In genomic region chr3:122925756-122926155, GRCh38 we compare ENCODE assay signal across 25 cellular contexts.
DNase-seq lines count a peak whose midpoint lies in the region; ATAC-seq and TF ChIP-seq lines count a peak whose summit lies in the region.
"Had no signal": no experiment of that assay in that cellular context is flagged by ENCODE, and none has a peak within 500 bp of the region (broad histone marks: within the 10 kb centered on the region; RNA-seq: fewer than 3 reads in every experiment).

No MANE protein-coding gene starts in this region.

- TF ChIP-seq POLR2A in spleen (IDR thresholded peaks at IDR 0.05) = no peak

- no peak overlapping the region for H3K27ac ChIP-seq in PC-3 (ENCODE audit: low read length)
- H3K27ac ChIP-seq in osteoblast (ENCODE audit: low read depth, low read length) = no peak overlapping the region
- no peak overlapping the region for H3K27ac ChIP-seq in spleen
- H3K27ac ChIP-seq in RWPE1 = no peak overlapping the region
- H3K27ac ChIP-seq: BLaER1 had no signal

- H3K9me3 ChIP-seq in PC-3 (ENCODE audit: low read length) (no peaks in the 10 kb centered on the region), osteoblast (ENCODE audit: low read depth, low read length) (no peaks in the 10 kb centered on the region), spleen (no peaks in the 10 kb centered on the region)
- H3K9me3 ChIP-seq: BE2C had no signal

- no peak overlapping the region for H3K4me3 Mint-ChIP-seq in brain
- H3K4me3 Mint-ChIP-seq: CD14-positive monocyte; CD4-positive, alpha-beta memory T cell; CD4-positive, CD25-positive, alpha-beta regulatory T cell; CD8-positive, alpha-beta memory T cell had no signal

- H3K27me3 Mint-ChIP-seq in brain = peaks cover 4% of the 10 kb centered on the region

- no peaks in the 10 kb centered on the region for H3K36me3 ChIP-seq in PC-3 (ENCODE audit: low read depth, low read length)
- no peaks in the 10 kb centered on the region for H3K36me3 ChIP-seq in osteoblast (ENCODE audit: insufficient read depth, low read length)
- H3K36me3 ChIP-seq in spleen = no peaks in the 10 kb centered on the region
- H3K36me3 ChIP-seq: BE2C, BLaER1 had no signal

- peaks cover 15% of the 10 kb centered on the region for H3K36me3 Mint-ChIP-seq in brain
- H3K36me3 Mint-ChIP-seq: CD14-positive monocyte; CD4-positive, alpha-beta memory T cell; CD4-positive, CD25-positive, alpha-beta regulatory T cell; CD8-positive, alpha-beta memory T cell had no signal

- H3K4me1 ChIP-seq in PC-3 (ENCODE audit: insufficient read depth, low read length) (no peaks in the 10 kb centered on the region), osteoblast (ENCODE audit: insufficient read depth, low read length) (no peaks in the 10 kb centered on the region), spleen (peaks cover 6 to 13% (median 9%) of the 10 kb centered on the region in 6 donors)

- H2AFZ ChIP-seq in PC-3 (ENCODE audit: low read length) = no peak overlapping the region
- H2AFZ ChIP-seq in osteoblast (ENCODE audit: low read length) = no peak overlapping the region

- TF ChIP-seq CTCF in PC-3 (conservative IDR thresholded peaks at IDR 0.05; ENCODE audit: low read depth, low read length) (no peak), brain (conservative IDR thresholded peaks at IDR 0.05) (no peak), osteoblast (IDR thresholded peaks at IDR 0.05; ENCODE audit: extremely low read depth, low read depth, low read length) (no peak), spleen (IDR thresholded peaks at IDR 0.05 in 8 of 11, conservative IDR thresholded peaks at IDR 0.05 in 3 of 11) (no peak), RWPE1 (conservative IDR thresholded peaks at IDR 0.05; ENCODE audit: low read depth) (no peak)

- no peaks in the 10 kb centered on the region for H3K79me2 ChIP-seq in PC-3 (ENCODE audit: low read length)
- H3K79me2 ChIP-seq in osteoblast (ENCODE audit: insufficient read depth, low read length) = no peaks in the 10 kb centered on the region

- peaks cover 29% of the 10 kb centered on the region for H3K27me3 ChIP-seq in PC-3 (ENCODE audit: low read length)
- peaks cover 59% of the 10 kb centered on the region for H3K27me3 ChIP-seq in osteoblast (ENCODE audit: insufficient read depth, low read length)
- peaks cover 3 to 38% (median 25%) of the 10 kb centered on the region in 7 donors for H3K27me3 ChIP-seq in spleen (replicated peaks in 1 of 7)
- H3K27me3 ChIP-seq: BE2C had no signal

- H3K4me2 ChIP-seq in PC-3 (ENCODE audit: low read length) (no peak overlapping the region), osteoblast (ENCODE audit: insufficient read depth, low read length) (no peak overlapping the region)
- H3K4me2 ChIP-seq: BLaER1 had no signal

- intact Hi-C loops in PC-3 (cut with micrococcal nuclease) (no loop called here), spleen (cut with DNase I; ENCODE audit: low total_unique reads) (no loop called here)

- H3K4me1 Mint-ChIP-seq in brain = peaks cover 12% of the 10 kb centered on the region

- no peaks in the 10 kb centered on the region for H3K9me2 ChIP-seq in PC-3 (replicated peaks; ENCODE audit: low read length)

- 59 to 84% (median 67%) methylated on average over 1 of the region's 1 CpG for WGBS in spleen, 5 donors

- peak overlapping the region in 3 of 5 experiments; percentile 7 to 28 (median 16) for H3K27ac Mint-ChIP-seq in brain
- H3K27ac Mint-ChIP-seq: CD14-positive monocyte; CD4-positive, alpha-beta memory T cell; CD4-positive, CD25-positive, alpha-beta regulatory T cell; CD8-positive, alpha-beta memory T cell had no signal

- CTCF ChIA-PET in PC-3 (lab: Charles Lee) = no interaction called here
- CTCF ChIA-PET in RWPE1 (lab: Yijun Ruan, JAX) = interaction anchor here (0.6 to 1.1 kb wide), 2 partner anchors 102 to 129 kb away, joined by 3 to 5 read pairs; no protein-coding TSS in a partner anchor

- H4K20me1 ChIP-seq in PC-3 (ENCODE audit: low read length) (no peaks in the 10 kb centered on the region), osteoblast (ENCODE audit: insufficient read depth, low read length) (no peaks in the 10 kb centered on the region)
- H4K20me1 ChIP-seq: BLaER1 had no signal

- no TSS peak for BruUV-seq in PC-3 (replicated peaks; lab: Mats Ljungman, UMichigan)

- no peak overlapping the region for H3K9ac ChIP-seq in PC-3 (ENCODE audit: low read length)
- H3K9ac ChIP-seq: BLaER1 had no signal

- H3K4me3 ChIP-seq in PC-3 (ENCODE audit: low read length) = no peak overlapping the region
- H3K4me3 ChIP-seq in osteoblast (ENCODE audit: insufficient read depth, low read length) = no peak overlapping the region
- no peak overlapping the region for H3K4me3 ChIP-seq in spleen
- H3K4me3 ChIP-seq: BLaER1, GM12878 had no signal

- H3K9me3 Mint-ChIP-seq in brain = no peaks in the 10 kb centered on the region
- H3K9me3 Mint-ChIP-seq: CD4-positive, alpha-beta memory T cell; CD8-positive, alpha-beta memory T cell had no signal

- peak; percentile 14; the same call in 1 of the 2 replicates for ATAC-seq in PC-3
- ATAC-seq: GM12878 had no signal

- no peaks in the 10 kb centered on the region for H3F3A ChIP-seq in PC-3 (ENCODE audit: low read length, unreplicated experiment)

- POLR2A ChIA-PET in PC-3 (lab: Charles Lee; ENCODE audit: unreplicated experiment) (no interaction called here), RWPE1 (lab: Yijun Ruan, JAX; ENCODE audit: low non-redundant PET) (no interaction called here)

- DNase-seq in PC-3 (no peak), osteoblast (ENCODE audit: insufficient read length, low spot score, missing footprints) (peak; percentile 53), spleen (peak; percentile 29), RWPE1 (ENCODE audit: low spot score) (no peak), RPMI8226 (no peak)
- DNase-seq in stimulated activated CD4-positive, alpha-beta T cell treated with anti-CD3 and anti-CD28 coated beads, Interleukin-12 subunit alpha, Interleukin-12 subunit beta, amount 100 ng/mL, for 4 hours = no peak
- DNase-seq: 8988T; ACHN; BE2C; C1 segment of cervical spinal cord; CD4-positive, alpha-beta memory T cell; CD4-positive, CD25-positive, alpha-beta regulatory T cell; CD8-positive, alpha-beta memory T cell; COR-L47; DMS 273 treated with DMSO at 0.1 percent for 48 hours; DMS153; DMS53; DMS79; DND-41; EL; GDM1 had no signal

Comparison
In these comparisons a context has a peak if more than half of its experiments do, and no peak if none do; other contexts are left out.
1. DNase-seq: peak in osteoblast (single experiment) and spleen (single experiment); none in PC-3 (single experiment), RWPE1 (single experiment), RPMI8226 (single experiment) and stimulated activated CD4-positive, alpha-beta T cell treated with anti-CD3 and anti-CD28 coated beads, Interleukin-12 subunit alpha, Interleukin-12 subunit beta, amount 100 ng/mL, for 4 hours (single experiment).